ENCODE assay signal across 9 cellular contexts in the genomic region with DNA sequence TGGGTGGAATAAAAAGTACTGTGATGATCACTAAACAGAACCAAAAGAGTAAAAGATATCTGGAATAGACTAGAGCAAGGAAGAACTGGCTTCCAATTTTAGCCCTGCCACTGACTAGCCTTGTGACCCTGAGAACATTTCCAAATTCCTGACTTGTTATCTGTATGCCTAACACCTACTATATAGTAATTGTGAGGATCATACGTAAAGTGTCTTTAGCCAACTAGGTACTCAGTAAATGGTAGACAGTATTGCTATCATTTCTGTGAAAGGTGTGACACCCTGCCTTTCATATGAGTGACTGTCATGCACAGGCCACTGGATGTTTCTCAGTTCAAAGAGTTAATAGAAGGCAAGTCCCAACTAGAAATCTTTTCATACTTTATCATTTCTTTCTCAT. TPM values are rescaled to one million over a fixed set of nuclear protein-coding genes. Genes with fewer than 3 reads are reported as not detected.
DNase-seq lines count a peak whose midpoint lies in the region; ATAC-seq and TF ChIP-seq lines count a peak whose summit lies in the region.
"Had no signal": no experiment of that assay in that cellular context is flagged by ENCODE, and none has a peak within 500 bp of the region (broad histone marks: within the 10 kb centered on the region; RNA-seq: fewer than 3 reads in every experiment).

No MANE protein-coding gene starts in this region.

- H3K79me2 ChIP-seq in OCI-LY3 (ENCODE audit: low read length) (peaks cover 9% of the 10 kb centered on the region), GM23338 (replicated peaks; ENCODE audit: insufficient read depth) (no peaks in the 10 kb centered on the region)

- H3K4me3 ChIP-seq in OCI-LY3 (ENCODE audit: low read length) (peak overlapping the region; percentile 24; the same call in 1 of the 2 replicates), GM23338 (no peak overlapping the region)

- H3K27me3 ChIP-seq in OCI-LY3 (ENCODE audit: low read depth, low read length): no peaks in the 10 kb centered on the region
- no peaks in the 10 kb centered on the region for H3K27me3 ChIP-seq in GM23338 (ENCODE audit: insufficient read depth)

- peaks cover 54% of the 10 kb centered on the region for H4K20me1 ChIP-seq in OCI-LY3 (ENCODE audit: insufficient read depth, low read length)
- no peaks in the 10 kb centered on the region for H4K20me1 ChIP-seq in GM23338 (replicated peaks; ENCODE audit: insufficient read depth)

- DNase-seq in activated CD4-positive, alpha-beta T cell treated with anti-CD3 and anti-CD28 coated beads, Interleukin-2, amount 10 ng/mL, durations not matched to agents 24 days and 14 days: peak; percentile 73
- DNase-seq in activated CD4-positive, alpha-beta T cell treated with anti-CD3 and anti-CD28 coated beads, Interleukin-2, amount 50 U/mL, for 1 hour: no peak
- no peak for DNase-seq in stimulated activated effector memory CD8-positive, alpha-beta T cell treated with anti-CD3 and anti-CD28 coated beads, Interleukin-12 subunit alpha, Interleukin-12 subunit beta, amount 100 ng/mL, for 72 hours (ENCODE audit: low spot score in 2 of 2)
- DNase-seq in 8988T: no peak
- DNase-seq in GM23338 (ENCODE audit: low spot score): no peak
- DNase-seq in HFFc6: no peak
- DNase-seq: NCI-H1436 had no signal

- H3K4me1 ChIP-seq in OCI-LY3 (ENCODE audit: low read length): peaks cover 52% of the 10 kb centered on the region
- no peaks in the 10 kb centered on the region for H3K4me1 ChIP-seq in GM23338 (ENCODE audit: insufficient read depth)

- H3K27ac Mint-ChIP-seq in activated CD4-positive, alpha-beta T cell treated with anti-CD3 and anti-CD28 coated beads, Interleukin-2, amount 10 ng/mL, durations not matched to agents 24 days and 14 days: peak overlapping the region; percentile 95
- peak overlapping the region; percentile 89 for H3K27ac Mint-ChIP-seq in stimulated activated effector memory CD8-positive, alpha-beta T cell treated with anti-CD3 and anti-CD28 coated beads, Interleukin-12 subunit alpha, Interleukin-12 subunit beta, amount 100 ng/mL, for 72 hours
- H3K27ac Mint-ChIP-seq in GM23338 (no peak overlapping the region), HFFc6 (no peak overlapping the region)

- H3K27ac ChIP-seq in OCI-LY3 (ENCODE audit: low read length) (peak overlapping the region; percentile 88), GM23338 (ENCODE audit: low read depth) (no peak overlapping the region)

- H3K9me3 ChIP-seq in OCI-LY3 (ENCODE audit: insufficient read depth, low read length): no peaks in the 10 kb centered on the region

- intact Hi-C loops in activated CD4-positive, alpha-beta T cell treated with anti-CD3 and anti-CD28 coated beads, Interleukin-2, amount 10 ng/mL, durations not matched to agents 24 days and 14 days (cut with micrococcal nuclease): no loop called here

- H3K9ac ChIP-seq in OCI-LY3 (ENCODE audit: low read length): peak overlapping the region; percentile 7; the same call in 1 of the 2 replicates

- H2AFZ ChIP-seq in OCI-LY3 (ENCODE audit: low read depth, low read length) (no peak overlapping the region), GM23338 (no peak overlapping the region)

- H3K4me2 ChIP-seq in OCI-LY3 (ENCODE audit: low read length): peak overlapping the region; percentile 52
- H3K4me2 ChIP-seq in GM23338: no peak overlapping the region

- TF ChIP-seq CTCF in OCI-LY3 (IDR thresholded peaks at IDR 0.05; ENCODE audit: low read depth, low read length) (no peak), GM23338 (conservative IDR thresholded peaks at IDR 0.05; ENCODE audit: low read depth in 2 of 2) (no peak), HFFc6 (IDR thresholded peaks at IDR 0.05) (no peak)

- H3K4me3 Mint-ChIP-seq in activated CD4-positive, alpha-beta T cell treated with anti-CD3 and anti-CD28 coated beads, Interleukin-2, amount 10 ng/mL, durations not matched to agents 24 days and 14 days: peak overlapping the region; percentile 87
- peak overlapping the region; percentile 66 for H3K4me3 Mint-ChIP-seq in stimulated activated effector memory CD8-positive, alpha-beta T cell treated with anti-CD3 and anti-CD28 coated beads, Interleukin-12 subunit alpha, Interleukin-12 subunit beta, amount 100 ng/mL, for 72 hours
- H3K4me3 Mint-ChIP-seq in GM23338 (no peak overlapping the region), HFFc6 (no peak overlapping the region)

- ATAC-seq in HG02623 (IDR thresholded peaks at IDR 0.05; ENCODE audit: unreplicated experiment) (peak; percentile 18), GM23338 (no peak)
- ATAC-seq in stimulated activated effector memory CD8-positive, alpha-beta T cell treated with anti-CD3 and anti-CD28 coated beads, Interleukin-12 subunit alpha, Interleukin-12 subunit beta, amount 100 ng/mL, for 72 hours: peak; percentile 54

- no peaks in the 10 kb centered on the region for H3K9me2 ChIP-seq in GM23338 (ENCODE audit: insufficient read depth)

- no peaks in the 10 kb centered on the region for H3K27me3 Mint-ChIP-seq in activated CD4-positive, alpha-beta T cell treated with anti-CD3 and anti-CD28 coated beads, Interleukin-2, amount 10 ng/mL, durations not matched to agents 24 days and 14 days
- H3K27me3 Mint-ChIP-seq in GM23338 (ENCODE audit: insufficient read depth, low read depth, poor library complexity) (no peaks in the 10 kb centered on the region), HFFc6 (ENCODE audit: insufficient read depth) (peaks cover 3% of the 10 kb centered on the region; the same call in 1 of the 2 replicates)

- no peaks in the 10 kb centered on the region for H3F3A ChIP-seq in GM23338 (replicated peaks; ENCODE audit: low read depth)

- H3K36me3 Mint-ChIP-seq in activated CD4-positive, alpha-beta T cell treated with anti-CD3 and anti-CD28 coated beads, Interleukin-2, amount 10 ng/mL, durations not matched to agents 24 days and 14 days (ENCODE audit: low read depth): peaks cover 78% of the 10 kb centered on the region
- peaks cover 100% of the 10 kb centered on the region for H3K36me3 Mint-ChIP-seq in stimulated activated effector memory CD8-positive, alpha-beta T cell treated with anti-CD3 and anti-CD28 coated beads, Interleukin-12 subunit alpha, Interleukin-12 subunit beta, amount 100 ng/mL, for 72 hours
- H3K36me3 Mint-ChIP-seq in GM23338 (ENCODE audit: low read depth) (no peaks in the 10 kb centered on the region), HFFc6 (ENCODE audit: low read depth) (no peaks in the 10 kb centered on the region)

- H3K9me3 Mint-ChIP-seq in activated CD4-positive, alpha-beta T cell treated with anti-CD3 and anti-CD28 coated beads, Interleukin-2, amount 10 ng/mL, durations not matched to agents 24 days and 14 days: peaks cover 4% of the 10 kb centered on the region
- no peaks in the 10 kb centered on the region for H3K9me3 Mint-ChIP-seq in stimulated activated effector memory CD8-positive, alpha-beta T cell treated with anti-CD3 and anti-CD28 coated beads, Interleukin-12 subunit alpha, Interleukin-12 subunit beta, amount 100 ng/mL, for 72 hours
- H3K9me3 Mint-ChIP-seq in GM23338 (no peaks in the 10 kb centered on the region), HFFc6 (no peaks in the 10 kb centered on the region)

- H3K36me3 ChIP-seq in OCI-LY3 (replicated peaks; ENCODE audit: low read depth, low read length) (peaks cover 65% of the 10 kb centered on the region), GM23338 (ENCODE audit: insufficient read depth) (no peaks in the 10 kb centered on the region)

- peaks cover 73% of the 10 kb centered on the region for H3K4me1 Mint-ChIP-seq in activated CD4-positive, alpha-beta T cell treated with anti-CD3 and anti-CD28 coated beads, Interleukin-2, amount 10 ng/mL, durations not matched to agents 24 days and 14 days
- peaks cover 73% of the 10 kb centered on the region for H3K4me1 Mint-ChIP-seq in stimulated activated effector memory CD8-positive, alpha-beta T cell treated with anti-CD3 and anti-CD28 coated beads, Interleukin-12 subunit alpha, Interleukin-12 subunit beta, amount 100 ng/mL, for 72 hours
- no peaks in the 10 kb centered on the region for H3K4me1 Mint-ChIP-seq in GM23338
- H3K4me1 Mint-ChIP-seq in HFFc6 (ENCODE audit: low read depth): no peaks in the 10 kb centered on the region

TF ChIP-seq in GM23338, 12 proteins besides CTCF, POLR2A, EP300 and RAD21 (continues in another document):
- TF ChIP-seq NANOG (IDR thresholded peaks at IDR 0.05; ENCODE audit: borderline replicate concordance) (no peak), ZNF114 (CRISPR knock-in tag; IDR thresholded peaks at IDR 0.05) (no peak), JUNB (IDR thresholded peaks at IDR 0.05; ENCODE audit: unreplicated experiment) (no peak), EZH2phosphoT487 (IDR thresholded peaks at IDR 0.05; ENCODE audit: unreplicated experiment) (no peak), STAT1 (IDR thresholded peaks at IDR 0.05; ENCODE audit: unreplicated experiment) (no peak), CREB1 (CRISPR knock-in tag; IDR thresholded peaks at IDR 0.05; ENCODE audit: low read depth) (no peak), ETS1 (IDR thresholded peaks at IDR 0.05) (no peak)

RNA-seq across cellular contexts. Expression of gene CYTIP, which starts 29.8 kb away (rescaled TPM):
- 320 and 321 TPM in 2 replicates for total RNA-seq in activated CD4-positive, alpha-beta T cell treated with anti-CD3 and anti-CD28 coated beads, Interleukin-2, amount 10 ng/mL, durations not matched to agents 24 days and 14 days
- not detected in 2 replicates for total RNA-seq in GM23338 (2014; rRNA removed; shearing (Covaris generic))
- polyA plus RNA-seq in GM23338 (2016; fragmentation: Nextera tagmentation; extraction: Ambion mirVana): 0.28 TPM in 1 of 2 replicates, not detected in the other
- not detected for total RNA-seq in HFFc6 (2021; fragmentation: NEBNext Ultra II Directional; extraction: Animal tissue kit (Norgen Biotek cat#: 25700))

Comparison
In these comparisons a context has a peak if more than half of its experiments do, and no peak if none do; other contexts are left out.
1. H3K27ac Mint-ChIP-seq: peak in activated CD4-positive, alpha-beta T cell treated with anti-CD3 and anti-CD28 coated beads, Interleukin-2, amount 10 ng/mL, durations not matched to agents 24 days and 14 days (single experiment) and stimulated activated effector memory CD8-positive, alpha-beta T cell treated with anti-CD3 and anti-CD28 coated beads, Interleukin-12 subunit alpha, Interleukin-12 subunit beta, amount 100 ng/mL, for 72 hours (single experiment); none in GM23338 (single experiment) and HFFc6 (single experiment).
2. H3K4me3 Mint-ChIP-seq: peak in activated CD4-positive, alpha-beta T cell treated with anti-CD3 and anti-CD28 coated beads, Interleukin-2, amount 10 ng/mL, durations not matched to agents 24 days and 14 days (single experiment) and stimulated activated effector memory CD8-positive, alpha-beta T cell treated with anti-CD3 and anti-CD28 coated beads, Interleukin-12 subunit alpha, Interleukin-12 subunit beta, amount 100 ng/mL, for 72 hours (single experiment); none in GM23338 (single experiment) and HFFc6 (single experiment).
3. RNA of gene CYTIP, which starts 29.8 kb away (total RNA-seq): 320 to 321 TPM in activated CD4-positive, alpha-beta T cell treated with anti-CD3 and anti-CD28 coated beads, Interleukin-2, amount 10 ng/mL, durations not matched to agents 24 days and 14 days; not detected in GM23338 and not detected in HFFc6; every median in the first group is over 100 times any median in the second.